In genomic region chr1:172662464-172663109, GRCh38 we compare ENCODE assay signal across 8 cellular contexts. TPM values are rescaled to one million over a fixed set of nuclear protein-coding genes. Genes with fewer than 3 reads are reported as not detected.
DNase-seq lines count a peak whose midpoint lies in the region; ATAC-seq and TF ChIP-seq lines count a peak whose summit lies in the region.

No MANE protein-coding gene starts in this region.

- H3K9me2 ChIP-seq in PC-9 (ENCODE audit: insufficient read depth): no peaks in the 10 kb centered on the region

- H4K20me1 ChIP-seq in PC-9 (ENCODE audit: insufficient read depth): no peaks in the 10 kb centered on the region

- H3K79me2 ChIP-seq in PC-9 (ENCODE audit: low read depth): no peaks in the 10 kb centered on the region

- intact Hi-C loops in PC-9 (cut with micrococcal nuclease; ENCODE audit: unreplicated experiment): no loop called here

- peak; percentile 98 for ATAC-seq in GM18502 (IDR thresholded peaks at IDR 0.05; ENCODE audit: poor library complexity, unreplicated experiment)
- peak; percentile 89 for ATAC-seq in HG02981 (IDR thresholded peaks at IDR 0.05; ENCODE audit: unreplicated experiment)

- H3F3A ChIP-seq in PC-9 (ENCODE audit: insufficient read depth, low read depth): no peaks in the 10 kb centered on the region

- DNase-seq in SIG-M5 treated with dmso at 0.1 percent for 504 hours (lab: John Stamatoyannopoulos, UW; ENCODE audit: unreplicated experiment): peak; percentile 86
- DNase-seq in activated gamma-delta T cell treated with Interleukin-2 at 50 U/mL for 16 hours: peak; percentile 85
- peak; percentile 96 for DNase-seq in iris pigment epithelial cell (ENCODE audit: low read depth)
- peak; percentile 84 to 88 for DNase-seq in stimulated activated CD8-positive, alpha-beta memory T cell treated with anti-CD3 and anti-CD28 coated beads, Interleukin-15, amount 100 ng/mL, for 48 hours (ENCODE audit: low read depth in 2 of 2)
- no peak for DNase-seq in DMS153 (lab: John Stamatoyannopoulos, UW)
- no peak for DNase-seq in PC-9

- no peaks in the 10 kb centered on the region; the same call in 1 of the 2 replicates for H3K9me3 ChIP-seq in PC-9 (ENCODE audit: insufficient read depth, low read depth)

- POLR2A ChIA-PET in PC-9 (lab: Charles Lee; ENCODE audit: unreplicated experiment): no interaction called here

- H3K4me3 ChIP-seq in PC-9: no peak overlapping the region

- no peaks in the 10 kb centered on the region for H3K36me3 ChIP-seq in PC-9 (ENCODE audit: low read depth)

- no TSS peak for BruUV-seq in PC-9 (replicated peaks; lab: Mats Ljungman, UMichigan)

- CTCF ChIA-PET in PC-9 (lab: Charles Lee): no interaction called here

- no peak overlapping the region for H2AFZ ChIP-seq in PC-9

- peaks cover 6% of the 10 kb centered on the region for H3K4me1 ChIP-seq in PC-9 (replicated peaks; ENCODE audit: insufficient read depth)

- H3K27me3 ChIP-seq in PC-9 (ENCODE audit: insufficient read depth, low read depth): no peaks in the 10 kb centered on the region

- no peak for TF ChIP-seq CTCF in PC-9 (conservative IDR thresholded peaks at IDR 0.05)

- H3K4me2 ChIP-seq in PC-9: no peak overlapping the region

- no peak overlapping the region for H3K27ac ChIP-seq in PC-9

RNA-seq across cellular contexts. Expression of gene FASLG, which starts 3.7 kb away (rescaled TPM):
- total RNA-seq in PC-9 (2021): not detected in 2 replicates

Comparison
In these comparisons a context has a peak if more than half of its experiments do, and no peak if none do; other contexts are left out.
1. DNase-seq: peak in SIG-M5 treated with dmso at 0.1 percent for 504 hours (single experiment), activated gamma-delta T cell treated with Interleukin-2 at 50 U/mL for 16 hours (single experiment), iris pigment epithelial cell (single experiment) and stimulated activated CD8-positive, alpha-beta memory T cell treated with anti-CD3 and anti-CD28 coated beads, Interleukin-15, amount 100 ng/mL, for 48 hours (2 of 2); none in DMS153 (single experiment) and PC-9 (0 of 2).